1 cellular context compared by ENCODE assay signal in the genomic region with DNA sequence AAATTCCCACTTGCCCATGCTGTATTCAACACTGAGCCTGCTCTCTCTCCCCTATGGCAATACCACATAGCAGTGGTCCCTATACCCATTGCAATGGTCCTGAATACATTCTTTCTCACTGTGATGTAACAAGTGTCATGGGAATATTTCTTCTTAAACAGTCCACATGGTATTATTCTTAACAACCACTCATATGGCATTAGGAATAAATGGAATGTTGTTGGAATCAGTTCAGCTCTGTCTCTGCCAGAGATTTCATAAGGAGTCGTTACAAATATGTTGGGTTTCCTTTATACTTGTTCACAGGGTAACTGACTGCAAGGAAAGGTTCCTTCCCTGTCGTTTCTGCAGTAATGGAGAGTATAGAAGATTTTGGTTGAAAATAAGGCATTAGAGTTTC.
TF ChIP-seq lines count a peak whose summit lies in the region.

No MANE protein-coding gene starts in this region.

TF ChIP-seq in HepG2, 621 proteins besides CTCF, POLR2A, EP300 and RAD21 (continued from another document):
- TF ChIP-seq, protein P1, sequence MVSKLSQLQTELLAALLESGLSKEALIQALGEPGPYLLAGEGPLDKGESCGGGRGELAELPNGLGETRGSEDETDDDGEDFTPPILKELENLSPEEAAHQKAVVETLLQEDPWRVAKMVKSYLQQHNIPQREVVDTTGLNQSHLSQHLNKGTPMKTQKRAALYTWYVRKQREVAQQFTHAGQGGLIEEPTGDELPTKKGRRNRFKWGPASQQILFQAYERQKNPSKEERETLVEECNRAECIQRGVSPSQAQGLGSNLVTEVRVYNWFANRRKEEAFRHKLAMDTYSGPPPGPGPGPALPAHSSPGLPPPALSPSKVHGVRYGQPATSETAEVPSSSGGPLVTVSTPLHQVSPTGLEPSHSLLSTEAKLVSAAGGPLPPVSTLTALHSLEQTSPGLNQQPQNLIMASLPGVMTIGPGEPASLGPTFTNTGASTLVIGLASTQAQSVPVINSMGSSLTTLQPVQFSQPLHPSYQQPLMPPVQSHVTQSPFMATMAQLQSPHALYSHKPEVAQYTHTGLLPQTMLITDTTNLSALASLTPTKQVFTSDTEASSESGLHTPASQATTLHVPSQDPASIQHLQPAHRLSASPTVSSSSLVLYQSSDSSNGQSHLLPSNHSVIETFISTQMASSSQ (IDR thresholded peaks at IDR 0.05; ENCODE audit: low read depth) = no peak
- TF ChIP-seq, protein P1 (CRISPR knock-in tag; IDR thresholded peaks at IDR 0.05; ENCODE audit: borderline replicate concordance) = no peak
- TF ChIP-seq ZMYM3 (CRISPR knock-in tag; IDR thresholded peaks at IDR 0.05) (no peak), PAWR (CRISPR knock-in tag; IDR thresholded peaks at IDR 0.05; ENCODE audit: borderline replicate concordance) (no peak), ZNF496 (CRISPR knock-in tag; IDR thresholded peaks at IDR 0.05; ENCODE audit: insufficient replicate concordance) (no peak), ZNF674 (CRISPR knock-in tag; IDR thresholded peaks at IDR 0.05; ENCODE audit: low read depth) (no peak), ZNF3 (CRISPR knock-in tag; IDR thresholded peaks at IDR 0.05) (no peak), ZNF790 (CRISPR knock-in tag; IDR thresholded peaks at IDR 0.05; ENCODE audit: borderline replicate concordance) (no peak)
